ENCODE assay signal across 20 cellular contexts in the genomic region with DNA sequence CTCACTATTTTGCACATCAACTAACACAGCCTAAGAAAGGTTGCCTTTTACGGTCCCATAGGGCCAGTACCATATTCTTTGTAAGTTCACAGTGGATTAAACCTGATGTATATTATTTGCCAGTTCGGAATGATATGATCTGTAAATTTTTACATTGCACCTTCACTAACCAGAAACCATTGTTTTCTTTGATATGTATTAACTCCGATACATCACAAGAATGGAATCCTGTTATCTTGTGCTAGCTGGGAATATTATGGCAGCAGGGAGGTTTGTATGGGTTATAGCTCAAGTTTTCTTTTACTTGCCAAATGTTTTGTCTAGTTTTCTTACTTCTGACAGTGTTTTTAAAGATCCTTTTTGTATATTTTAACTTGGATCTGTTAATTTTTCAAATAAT.
"Had no signal": no experiment of that assay in that cellular context is flagged by ENCODE, and none has a peak within 500 bp of the region (broad histone marks: within the 10 kb centered on the region; RNA-seq: fewer than 3 reads in every experiment).

No MANE protein-coding gene starts in this region.

- H3K4me3 ChIP-seq: ascending aorta, tibial artery had no signal

- H3K4me1 Mint-ChIP-seq: nephron had no signal

- H3K27me3 Mint-ChIP-seq: activated CD4-positive, alpha-beta T cell treated with anti-CD3 and anti-CD28 coated beads, Interleukin-2, amount 10 ng/mL, durations not matched to agents 24 days and 14 days; effector memory CD8-positive, alpha-beta T cell; T-cell had no signal

- H3K4me3 Mint-ChIP-seq: activated CD4-positive, alpha-beta T cell treated with anti-CD3 and anti-CD28 coated beads, Interleukin-2, amount 10 ng/mL, durations not matched to agents 24 days and 14 days; activated naive CD4-positive, alpha-beta T cell treated with anti-CD3 and anti-CD28 coated beads for 36 hours; activated T-cell treated with anti-CD3 and anti-CD28 coated beads, Interleukin-2, amount 50 U/mL, for 4 hours; effector memory CD8-positive, alpha-beta T cell; nephron; T-cell had no signal

- FAIRE-seq: keratinocyte had no signal

- ATAC-seq: activated T-cell treated with anti-CD3 and anti-CD28 coated beads, Interleukin-2, amount 50 U/mL, for 4 hours; effector memory CD8-positive, alpha-beta T cell; left lobe of liver; T-cell had no signal

- H3K9me3 Mint-ChIP-seq: activated T-cell treated with anti-CD3 and anti-CD28 coated beads, Interleukin-2, amount 50 U/mL, for 4 hours; effector memory CD8-positive, alpha-beta T cell; nephron had no signal

- DNase-seq: activated CD4-positive, alpha-beta T cell treated with anti-CD3 and anti-CD28 coated beads, Interleukin-2, amount 10 ng/mL, durations not matched to agents 24 days and 14 days; activated CD4-positive, CD25-positive, alpha-beta regulatory T cell; activated CD8-positive, alpha-beta memory T cell treated with anti-CD3 and anti-CD28 coated beads, Interleukin-2, amount 50 U/mL, for 4 hours; activated naive CD4-positive, alpha-beta T cell treated with anti-CD3 and anti-CD28 coated beads for 36 hours; activated T-cell treated with anti-CD3 and anti-CD28 coated beads, Interleukin-2, amount 50 U/mL, for 4 hours; effector memory CD8-positive, alpha-beta T cell; foreskin melanocyte; glutamatergic neuron; hippocampal formation; midbrain; occipital lobe; retina; stimulated activated CD4-positive, alpha-beta T cell treated with anti-CD3 and anti-CD28 coated beads, Interleukin-1b, Interleukin-23, amount 100 ng/mL, for 48 hours; stimulated activated naive CD4-positive, alpha-beta T cell treated with Interleukin-2 at 50 U/mL for 16 hours; T-cell; tibial artery had no signal

- H3K36me3 Mint-ChIP-seq: T-cell had no signal

- H3K27ac Mint-ChIP-seq: nephron, T-cell had no signal
